In the genomic region with DNA sequence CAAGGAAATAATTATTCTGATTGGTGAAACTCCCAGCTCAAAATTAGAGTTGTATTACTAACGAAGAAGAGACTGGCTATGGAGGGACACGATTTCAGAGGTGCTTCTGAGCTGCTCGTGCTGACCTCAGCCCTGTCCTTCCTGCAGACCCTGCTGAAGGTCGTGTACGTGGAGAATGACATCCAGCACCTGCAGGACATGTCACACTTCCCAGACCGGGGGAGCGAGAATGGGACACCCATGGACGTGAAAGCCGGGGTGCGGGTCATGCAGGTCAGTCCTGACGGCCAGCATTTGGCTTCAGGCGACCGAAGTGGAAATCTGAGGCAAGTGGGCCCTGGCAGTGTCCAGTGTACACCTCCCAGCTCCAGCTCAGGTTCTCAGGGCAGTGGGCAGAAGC, we compare ENCODE assay signal across 4 cellular contexts. TPM values are rescaled to one million over a fixed set of nuclear protein-coding genes. Genes with fewer than 3 reads are reported as not detected.
"Had no signal": no experiment of that assay in that cellular context is flagged by ENCODE, and none has a peak within 500 bp of the region (broad histone marks: within the 10 kb centered on the region; RNA-seq: fewer than 3 reads in every experiment).

No MANE protein-coding gene starts in this region.

- DNase-seq: GDM1, GF-D8 had no signal

- ATAC-seq: GM12878 had no signal

RNA-seq across cellular contexts. Expression of gene OVOL3, which starts 28.0 kb away (rescaled TPM):
- total RNA-seq: G401, GM12878 had no signal
